In the genomic region with DNA sequence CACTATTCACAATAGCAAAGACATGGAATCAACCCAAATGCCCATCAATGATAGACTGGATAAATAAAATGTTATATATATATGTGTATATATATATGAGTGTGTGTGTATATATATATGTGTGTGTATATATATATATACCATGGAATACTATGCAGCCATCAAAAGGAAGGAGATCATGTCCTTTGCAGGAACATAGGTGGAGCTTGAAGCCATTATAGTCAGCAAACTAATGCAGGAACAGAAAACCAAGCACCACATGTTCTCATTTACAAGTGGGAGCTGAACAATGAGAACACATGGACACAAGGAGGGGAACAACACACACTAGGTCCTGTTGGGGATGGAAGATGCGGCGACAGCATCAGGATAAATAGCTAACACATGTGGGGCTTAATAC, we compare ENCODE assay signal across 1 cellular context. TPM values are rescaled to one million over a fixed set of nuclear protein-coding genes. Genes with fewer than 3 reads are reported as not detected.
"Had no signal": no experiment of that assay in that cellular context is flagged by ENCODE, and none has a peak within 500 bp of the region (broad histone marks: within the 10 kb centered on the region; RNA-seq: fewer than 3 reads in every experiment).

No MANE protein-coding gene starts in this region.

RNA-seq across cellular contexts. Expression of gene PRTFDC1, which starts 32.2 kb away (rescaled TPM):
- polyA plus RNA-seq: IgD-negative memory B cell had no signal
